ENCODE assay signal across 10 cellular contexts in genomic region chr12:107775093-107775721, GRCh38. TPM values are rescaled to one million over a fixed set of nuclear protein-coding genes. Genes with fewer than 3 reads are reported as not detected.
DNase-seq lines count a peak whose midpoint lies in the region; ATAC-seq and TF ChIP-seq lines count a peak whose summit lies in the region.
"Had no signal": no experiment of that assay in that cellular context is flagged by ENCODE, and none has a peak within 500 bp of the region (broad histone marks: within the 10 kb centered on the region; RNA-seq: fewer than 3 reads in every experiment).

No MANE protein-coding gene starts in this region.

- peak; percentile 88 for DNase-seq in GM23338 (ENCODE audit: low spot score)
- no peak for DNase-seq in Peyer's patch
- peak; percentile 78 for DNase-seq in glutamatergic neuron
- DNase-seq in psoas muscle: peak in 1 of 2 donors; percentile 15
- no peak for DNase-seq in HuH-7.5 (ENCODE audit: low spot score)
- no peak for DNase-seq in osteoblast (ENCODE audit: insufficient read length, low spot score, missing footprints)
- DNase-seq: activated CD4-positive, alpha-beta T cell treated with anti-CD3 and anti-CD28 coated beads, Interleukin-2, amount 50 U/mL, for 4 hours; NCI-H1694 had no signal

- H3K36me3 ChIP-seq in GM23338 (ENCODE audit: insufficient read depth): no peaks in the 10 kb centered on the region
- no peaks in the 10 kb centered on the region for H3K36me3 ChIP-seq in Peyer's patch
- no peaks in the 10 kb centered on the region for H3K36me3 ChIP-seq in psoas muscle (ENCODE audit: insufficient read depth in 1 of 2, low read depth in 1 of 2)
- no peaks in the 10 kb centered on the region for H3K36me3 ChIP-seq in osteoblast (ENCODE audit: insufficient read depth, low read length)

- H3K4me1 Mint-ChIP-seq in GM23338 (peaks cover 9% of the 10 kb centered on the region; the same call in 2 of the 3 replicates), glutamatergic neuron (ENCODE audit: low read depth, unreplicated experiment) (no peaks in the 10 kb centered on the region)

- H3K27ac ChIP-seq in GM23338 (ENCODE audit: low read depth): no peak overlapping the region
- no peak overlapping the region for H3K27ac ChIP-seq in Peyer's patch
- no peak overlapping the region for H3K27ac ChIP-seq in psoas muscle
- H3K27ac ChIP-seq in osteoblast (ENCODE audit: low read depth, low read length): no peak overlapping the region

- no peaks in the 10 kb centered on the region for H3K4me1 ChIP-seq in GM23338 (ENCODE audit: insufficient read depth)
- H3K4me1 ChIP-seq in Peyer's patch: peaks cover 0 to 8% (median 7%) of the 10 kb centered on the region in 4 donors
- H3K4me1 ChIP-seq in psoas muscle: no peaks in the 10 kb centered on the region
- H3K4me1 ChIP-seq in osteoblast (ENCODE audit: insufficient read depth, low read length): no peaks in the 10 kb centered on the region

- 1 to 2% (median 1%) methylated on average over 58 to 66 of the region's 66 CpGs for WGBS in psoas muscle, 3 donors

- H3K27me3 ChIP-seq in GM23338 (ENCODE audit: insufficient read depth): peaks cover 78% of the 10 kb centered on the region
- peaks cover 0 to 14% of the 10 kb centered on the region in 2 donors for H3K27me3 ChIP-seq in Peyer's patch
- H3K27me3 ChIP-seq in psoas muscle (ENCODE audit: insufficient read depth in 3 of 3, low read length in 2 of 3): peaks cover 10 to 61% (median 12%) of the 10 kb centered on the region in 3 donors
- peaks cover 38% of the 10 kb centered on the region for H3K27me3 ChIP-seq in osteoblast (ENCODE audit: insufficient read depth, low read length)

- H3K9me2 ChIP-seq in GM23338 (ENCODE audit: insufficient read depth): no peaks in the 10 kb centered on the region

- H3K9me3 Mint-ChIP-seq in GM23338 (no peaks in the 10 kb centered on the region; the same call in 2 of the 3 replicates), glutamatergic neuron (ENCODE audit: unreplicated experiment) (no peaks in the 10 kb centered on the region)

- ATAC-seq in GM23338 (peak; percentile 97), psoas muscle (no peak), HG03439 (IDR thresholded peaks at IDR 0.05; ENCODE audit: unreplicated experiment) (no peak), GM18868 (IDR thresholded peaks at IDR 0.05; ENCODE audit: unreplicated experiment) (no peak)

- TF ChIP-seq CTCF in GM23338 (conservative IDR thresholded peaks at IDR 0.05; ENCODE audit: low read depth in 2 of 2) (peak in 1 of 2 experiments; percentile 50; a peak in 3 of 4 replicates), Peyer's patch (IDR thresholded peaks at IDR 0.05) (no peak), glutamatergic neuron (IDR thresholded peaks at IDR 0.05; ENCODE audit: partially characterized antibody, unreplicated experiment) (peak; percentile 44), psoas muscle (IDR thresholded peaks at IDR 0.05) (no peak), osteoblast (IDR thresholded peaks at IDR 0.05; ENCODE audit: extremely low read depth, low read depth, low read length) (no peak)

- H3K9me3 ChIP-seq in Peyer's patch: no peaks in the 10 kb centered on the region
- H3K9me3 ChIP-seq in psoas muscle: no peaks in the 10 kb centered on the region
- H3K9me3 ChIP-seq in osteoblast (ENCODE audit: low read depth, low read length): no peaks in the 10 kb centered on the region

- 0 out of 2 replicates have a peak, but pooled peaks cover 5% of the 10 kb centered on the region for H3F3A ChIP-seq in GM23338 (replicated peaks; ENCODE audit: low read depth)

- no peaks in the 10 kb centered on the region for H3K36me3 Mint-ChIP-seq in GM23338 (ENCODE audit: low read depth)
- no peaks in the 10 kb centered on the region for H3K36me3 Mint-ChIP-seq in glutamatergic neuron (ENCODE audit: unreplicated experiment)

- H3K27ac Mint-ChIP-seq in GM23338: no peak overlapping the region
- no peak overlapping the region for H3K27ac Mint-ChIP-seq in glutamatergic neuron (ENCODE audit: unreplicated experiment)

- H3K4me3 ChIP-seq in GM23338 (peak overlapping the region; percentile 71), Peyer's patch (peak overlapping the region in 3 of 4 donors; percentile 25 to 32 (median 29)), psoas muscle (peak overlapping the region; percentile 39), osteoblast (ENCODE audit: insufficient read depth, low read length) (no peak overlapping the region)

- H4K20me1 ChIP-seq in GM23338 (replicated peaks; ENCODE audit: insufficient read depth) (no peaks in the 10 kb centered on the region; the same call in 1 of the 2 replicates), osteoblast (ENCODE audit: insufficient read depth, low read length) (no peaks in the 10 kb centered on the region)

- TF ChIP-seq POLR2A in Peyer's patch (IDR thresholded peaks at IDR 0.05): no peak

- no peaks in the 10 kb centered on the region for H3K79me2 ChIP-seq in GM23338 (replicated peaks; ENCODE audit: insufficient read depth)
- no peaks in the 10 kb centered on the region for H3K79me2 ChIP-seq in osteoblast (ENCODE audit: insufficient read depth, low read length)

- H3K27me3 Mint-ChIP-seq in GM23338 (ENCODE audit: insufficient read depth, low read depth, poor library complexity): peaks cover 44% of the 10 kb centered on the region
- H3K27me3 Mint-ChIP-seq in glutamatergic neuron (ENCODE audit: unreplicated experiment): peaks cover 7% of the 10 kb centered on the region

- H3K4me3 Mint-ChIP-seq in GM23338 (peak overlapping the region; percentile 72), glutamatergic neuron (ENCODE audit: unreplicated experiment) (peak overlapping the region; percentile 86)

- H3K4me2 ChIP-seq in GM23338: peak overlapping the region; percentile 86
- H3K4me2 ChIP-seq in osteoblast (ENCODE audit: insufficient read depth, low read length): no peak overlapping the region

- intact Hi-C loops in psoas muscle (cut with DNase I): no loop called here

- H2AFZ ChIP-seq in GM23338: peak overlapping the region; percentile 87
- H2AFZ ChIP-seq in osteoblast (ENCODE audit: low read length): no peak overlapping the region

RNA-seq across cellular contexts. Expression of gene ASCL4, which starts 0.7 kb away (rescaled TPM):
- total RNA-seq in GM23338 (2014; rRNA removed; shearing (Covaris generic)): not detected in 2 replicates
- polyA plus RNA-seq in GM23338 (2016; fragmentation: Nextera tagmentation; extraction: Ambion mirVana): not detected in 2 replicates
- total RNA-seq in Peyer's patch: not detected
- total RNA-seq in glutamatergic neuron (ENCODE audit: unreplicated experiment): not detected
- total RNA-seq in psoas muscle: not detected
- not detected for polyA plus RNA-seq in psoas muscle
- not detected in 2 replicates for total RNA-seq in osteoblast

RNA-seq across cellular contexts. Expression of gene PRDM4, which starts 14.3 kb away (rescaled TPM):
- 17.1 and 21.9 TPM in 2 replicates for total RNA-seq in GM23338 (2014; rRNA removed; shearing (Covaris generic))
- 4.9 and 5.2 TPM in 2 replicates for polyA plus RNA-seq in GM23338 (2016; fragmentation: Nextera tagmentation; extraction: Ambion mirVana)
- total RNA-seq in Peyer's patch: 10 to 100 TPM; 25.6 to 67.6 (median 52.9) TPM
- 30.1 TPM for total RNA-seq in glutamatergic neuron (ENCODE audit: unreplicated experiment)
- total RNA-seq in psoas muscle: 10 to 100 TPM; 11.3 to 15.7 (median 13.2) TPM
- 10 to 100 TPM in 2 of 3 donors, 1 to 10 TPM in 1; 9.3 to 40.0 (median 13.7) TPM for polyA plus RNA-seq in psoas muscle
- 36.8 and 39.1 TPM in 2 replicates for total RNA-seq in osteoblast

Comparison
In these comparisons a context has a peak if more than half of its experiments do, and no peak if none do; other contexts are left out.
1. DNase-seq: peak in GM23338 (single experiment) and glutamatergic neuron (single experiment); none in Peyer's patch (0 of 3), HuH-7.5 (single experiment) and osteoblast (single experiment).